In genomic region chr2:159786938-159787337, GRCh38 we compare ENCODE assay signal across 31 cellular contexts.
"Had no signal": no experiment of that assay in that cellular context is flagged by ENCODE, and none has a peak within 500 bp of the region (broad histone marks: within the 10 kb centered on the region; RNA-seq: fewer than 3 reads in every experiment).

No MANE protein-coding gene starts in this region.

- H3K27me3 ChIP-seq: adrenal gland, body of pancreas, esophagus muscularis mucosa, foreskin keratinocyte, gastrocnemius medialis, heart left ventricle had no signal

- H3K36me3 ChIP-seq: adrenal gland, esophagus muscularis mucosa, gastrocnemius medialis, heart left ventricle had no signal

- DNase-seq: activated B cell treated with CpG ODN at 0.5 μM for 24 hours; activated CD4-positive, alpha-beta memory T cell treated with anti-CD3 and anti-CD28 coated beads for 36 hours; activated CD4-positive, alpha-beta T cell treated with anti-CD3 and anti-CD28 coated beads, Interleukin-2, amount 10 ng/mL, durations not matched to agents 24 days and 14 days; activated CD8-positive, alpha-beta memory T cell treated with anti-CD3 and anti-CD28 coated beads, Interleukin-2, amount 10 ng/mL, durations not matched to agents 7 days and 5 days; activated CD8-positive, alpha-beta memory T cell treated with anti-CD3 and anti-CD28 coated beads, Interleukin-2, amount 50 U/mL, for 4 hours; activated CD8-positive, alpha-beta T cell treated with anti-CD3 and anti-CD28 coated beads, Interleukin-2, amount 10 ng/mL, durations not matched to agents 7 days and 5 days; activated effector memory CD4-positive, alpha-beta T cell treated with anti-CD3 and anti-CD28 coated beads, Interleukin-2, amount 50 U/mL, for 16 hours; activated naive CD4-positive, alpha-beta T cell treated with anti-CD3 and anti-CD28 coated beads for 36 hours; activated naive CD8-positive, alpha-beta T cell treated with anti-CD3 and anti-CD28 coated beads for 36 hours; activated naive CD8-positive, alpha-beta T cell treated with anti-CD3 and anti-CD28 coated beads, Interleukin-2, amount 50 U/mL, for 24 hours; activated T-cell treated with anti-CD3 and anti-CD28 coated beads, Interleukin-2, amount 50 U/mL, for 1 hour; activated T-cell treated with anti-CD3 and anti-CD28 coated beads, Interleukin-2, amount 50 U/mL, for 48 hours; adrenal gland; amygdala; aorta; body of pancreas; caudate nucleus; cortex of kidney; dermis blood vessel endothelial cell; effector CD4-positive, alpha-beta T cell; effector memory CD8-positive, alpha-beta T cell; erythroblast; foreskin keratinocyte; gastrocnemius medialis; glutamatergic neuron; heart left ventricle; T-helper 1 cell; T-helper 17 cell; T1000 had no signal

- H3K4me3 ChIP-seq: adrenal gland, body of pancreas, esophagus muscularis mucosa, gastrocnemius medialis, heart left ventricle had no signal

- H3K4me1 ChIP-seq: gastrocnemius medialis had no signal

- H3K9me3 ChIP-seq: adrenal gland, body of pancreas, esophagus muscularis mucosa, gastrocnemius medialis, heart left ventricle had no signal

- ATAC-seq: activated CD4-positive, CD25-positive, alpha-beta regulatory T cell treated with anti-CD3 and anti-CD28 coated beads, Interleukin-2, amount 50 U/mL, for 24 hours; activated CD8-positive, alpha-beta memory T cell treated with anti-CD3 and anti-CD28 coated beads, Interleukin-2, amount 10 ng/mL, durations not matched to agents 7 days and 5 days; activated CD8-positive, alpha-beta T cell treated with anti-CD3 and anti-CD28 coated beads, Interleukin-2, amount 10 ng/mL, durations not matched to agents 7 days and 5 days; activated naive CD8-positive, alpha-beta T cell treated with anti-CD3 and anti-CD28 coated beads, Interleukin-2, amount 50 U/mL, for 24 hours; body of pancreas; effector memory CD8-positive, alpha-beta T cell; foreskin keratinocyte; gastrocnemius medialis; heart left ventricle; T-helper 17 cell had no signal

- H3K27ac ChIP-seq: adrenal gland, body of pancreas, esophagus muscularis mucosa, foreskin keratinocyte, gastrocnemius medialis, heart left ventricle had no signal
